ENCODE assay signal across 11 cellular contexts in genomic region chr5:156914371-156914737, GRCh38. TPM values are rescaled to one million over a fixed set of nuclear protein-coding genes. Genes with fewer than 3 reads are reported as not detected.
DNase-seq lines count a peak whose midpoint lies in the region; ATAC-seq and TF ChIP-seq lines count a peak whose summit lies in the region.
"Had no signal": no experiment of that assay in that cellular context is flagged by ENCODE, and none has a peak within 500 bp of the region (broad histone marks: within the 10 kb centered on the region; RNA-seq: fewer than 3 reads in every experiment).

No MANE protein-coding gene starts in this region.

- peak overlapping the region; percentile 94 for H3K27ac Mint-ChIP-seq in T-helper 2 cell treated with Interferon-gamma antibody and Interleukin-4, amounts not matched to agents 5 μg/mL and 100 μg/mL, for 36 hours
- H3K27ac Mint-ChIP-seq in GM23338: peak overlapping the region; percentile 98
- H3K27ac Mint-ChIP-seq in naive thymus-derived CD4-positive, alpha-beta T cell: peak overlapping the region; percentile 91 to 100 (median 97)

- H3K4me2 ChIP-seq in GM23338 (peak overlapping the region; percentile 4; the same call in 1 of the 2 replicates), KMS-11 (peak overlapping the region; percentile 82)

- H3K9me2 ChIP-seq in GM23338 (ENCODE audit: insufficient read depth): peaks cover 9% of the 10 kb centered on the region; the same call in 1 of the 2 replicates

- H3K27me3 ChIP-seq in GM23338 (ENCODE audit: insufficient read depth) (no peaks in the 10 kb centered on the region), KMS-11 (ENCODE audit: insufficient read depth, low read depth) (no peaks in the 10 kb centered on the region)
- no peaks in the 10 kb centered on the region for H3K27me3 ChIP-seq in naive thymus-derived CD4-positive, alpha-beta T cell (ENCODE audit: control insufficient read depth in 2 of 2, insufficient read depth in 2 of 2, low read length in 2 of 2)
- H3K27me3 ChIP-seq: Peyer's patch had no signal

- no peak for TF ChIP-seq CTCF in GM23338 (conservative IDR thresholded peaks at IDR 0.05; ENCODE audit: low read depth in 2 of 2)
- no peak for TF ChIP-seq CTCF in KMS-11 (conservative IDR thresholded peaks at IDR 0.05; ENCODE audit: low read depth, low read length)

- 0 out of 2 replicates have a peak overlapping the region, but pooled peaks have one; percentile 1 for H3K4me3 ChIP-seq in GM23338
- H3K4me3 ChIP-seq in KMS-11 (IDR thresholded peaks at IDR 0.05; ENCODE audit: insufficient read depth, low read depth, low read length): no peak overlapping the region
- H3K4me3 ChIP-seq in naive thymus-derived CD4-positive, alpha-beta T cell (ENCODE audit: low read length): peak overlapping the region; percentile 24
- H3K4me3 ChIP-seq: Peyer's patch had no signal

- no peak for DNase-seq in T-helper 2 cell treated with Interferon-gamma antibody and Interleukin-4, amounts not matched to agents 5 μg/mL and 100 μg/mL, for 36 hours (ENCODE audit: low spot score)
- DNase-seq in T-helper 2 cell: no peak
- no peak for DNase-seq in GM23338 (ENCODE audit: low spot score)
- DNase-seq in naive thymus-derived CD4-positive, alpha-beta T cell: no peak
- DNase-seq in SK-N-DZ (ENCODE audit: low spot score): no peak
- no peak for DNase-seq in cerebellar nuclear complex (lab: John Stamatoyannopoulos, UW)
- no peak for DNase-seq in HuH-7 (ENCODE audit: low spot score)
- DNase-seq: ACHN had no signal

- H3K27ac ChIP-seq in GM23338 (ENCODE audit: low read depth) (peak overlapping the region; percentile 97), KMS-11 (peak overlapping the region; percentile 87)
- H3K27ac ChIP-seq in naive thymus-derived CD4-positive, alpha-beta T cell (ENCODE audit: low read depth, low read length): peak overlapping the region; percentile 65

- H4K20me1 ChIP-seq in GM23338 (replicated peaks; ENCODE audit: insufficient read depth): no peaks in the 10 kb centered on the region
- H4K20me1 ChIP-seq in KMS-11 (ENCODE audit: insufficient read depth): no peaks in the 10 kb centered on the region

- H3K9ac ChIP-seq in KMS-11: peak overlapping the region; percentile 37; the same call in 1 of the 2 replicates

- peaks cover 14% of the 10 kb centered on the region; the same call in 1 of the 2 replicates for H3F3A ChIP-seq in GM23338 (replicated peaks; ENCODE audit: low read depth)

- peaks cover 0 to 7% (median 0%) of the 10 kb centered on the region in 3 experiments for H3K9me3 ChIP-seq in naive thymus-derived CD4-positive, alpha-beta T cell (ENCODE audit: control insufficient read depth in 2 of 3, low read length in 3 of 3)
- H3K9me3 ChIP-seq: Peyer's patch had no signal

- H3K79me2 ChIP-seq in GM23338 (replicated peaks; ENCODE audit: insufficient read depth) (no peaks in the 10 kb centered on the region), KMS-11 (ENCODE audit: insufficient read depth, low read depth) (no peaks in the 10 kb centered on the region)

- peak overlapping the region; percentile 73 for H3K4me3 Mint-ChIP-seq in T-helper 2 cell treated with Interferon-gamma antibody and Interleukin-4, amounts not matched to agents 5 μg/mL and 100 μg/mL, for 36 hours
- peak overlapping the region; percentile 27; the same call in 2 of the 3 replicates for H3K4me3 Mint-ChIP-seq in GM23338
- peak overlapping the region; percentile 71 to 93 (median 82) for H3K4me3 Mint-ChIP-seq in naive thymus-derived CD4-positive, alpha-beta T cell

- no peaks in the 10 kb centered on the region for H3K27me3 Mint-ChIP-seq in T-helper 2 cell treated with Interferon-gamma antibody and Interleukin-4, amounts not matched to agents 5 μg/mL and 100 μg/mL, for 36 hours (ENCODE audit: low read depth)
- peaks cover 10% of the 10 kb centered on the region for H3K27me3 Mint-ChIP-seq in GM23338 (ENCODE audit: insufficient read depth, low read depth, poor library complexity)
- H3K27me3 Mint-ChIP-seq in naive thymus-derived CD4-positive, alpha-beta T cell: no peaks in the 10 kb centered on the region

- peaks cover 29% of the 10 kb centered on the region for H3K36me3 Mint-ChIP-seq in T-helper 2 cell treated with Interferon-gamma antibody and Interleukin-4, amounts not matched to agents 5 μg/mL and 100 μg/mL, for 36 hours (ENCODE audit: low read depth)
- peaks cover 2% of the 10 kb centered on the region; the same call in 2 of the 3 replicates for H3K36me3 Mint-ChIP-seq in GM23338 (ENCODE audit: low read depth)
- H3K36me3 Mint-ChIP-seq in naive thymus-derived CD4-positive, alpha-beta T cell: peaks cover 0 to 82% (median 20%) of the 10 kb centered on the region in 5 donors

- H3K4me1 ChIP-seq in GM23338 (ENCODE audit: insufficient read depth) (peaks cover 39% of the 10 kb centered on the region), KMS-11 (ENCODE audit: low read depth, poor library complexity, severe bottlenecking) (peaks cover 60% of the 10 kb centered on the region)
- H3K4me1 ChIP-seq in naive thymus-derived CD4-positive, alpha-beta T cell (ENCODE audit: control insufficient read depth in 2 of 2, insufficient read depth in 2 of 2, low read length in 2 of 2): peaks cover 24 to 28% of the 10 kb centered on the region in 2 donors
- H3K4me1 ChIP-seq: Peyer's patch had no signal

- peak; percentile 57 for ATAC-seq in GM23338
- no peak for ATAC-seq in naive thymus-derived CD4-positive, alpha-beta T cell

- CTCF ChIA-PET in naive thymus-derived CD4-positive, alpha-beta T cell (lab: Charles Lee): interaction anchor here (0.6 to 1.6 kb wide), 6 partner anchors 10 to 132 kb away, joined by 3 to 9 read pairs (median 4); no protein-coding TSS in a partner anchor

- H2AFZ ChIP-seq in GM23338 (no peak overlapping the region), KMS-11 (ENCODE audit: low read depth) (peak overlapping the region; percentile 82)

- POLR2A ChIA-PET in naive thymus-derived CD4-positive, alpha-beta T cell (lab: Charles Lee): interaction anchor here (0.7 to 4.6 kb wide), 7 partner anchors 8 to 344 kb away, joined by 3 to 53 read pairs (median 4); partner anchors contain the start of genes HAVCR2 and MED7

- H3K36me3 ChIP-seq in GM23338 (ENCODE audit: insufficient read depth) (no peaks in the 10 kb centered on the region), KMS-11 (ENCODE audit: insufficient read depth) (no peaks in the 10 kb centered on the region)
- H3K36me3 ChIP-seq in naive thymus-derived CD4-positive, alpha-beta T cell (ENCODE audit: control insufficient read depth in 2 of 3, insufficient read depth in 3 of 3, low read length in 3 of 3): no peaks in the 10 kb centered on the region
- H3K36me3 ChIP-seq: Peyer's patch had no signal

- peaks cover 43% of the 10 kb centered on the region for H3K4me1 Mint-ChIP-seq in T-helper 2 cell treated with Interferon-gamma antibody and Interleukin-4, amounts not matched to agents 5 μg/mL and 100 μg/mL, for 36 hours (ENCODE audit: low read depth)
- peaks cover 50% of the 10 kb centered on the region for H3K4me1 Mint-ChIP-seq in GM23338
- H3K4me1 Mint-ChIP-seq in naive thymus-derived CD4-positive, alpha-beta T cell: peaks cover 35 to 81% (median 68%) of the 10 kb centered on the region in 7 donors

- peaks cover 25% of the 10 kb centered on the region for H3K9me3 Mint-ChIP-seq in T-helper 2 cell treated with Interferon-gamma antibody and Interleukin-4, amounts not matched to agents 5 μg/mL and 100 μg/mL, for 36 hours
- no peaks in the 10 kb centered on the region for H3K9me3 Mint-ChIP-seq in GM23338
- peaks cover 3 to 25% (median 10%) of the 10 kb centered on the region in 11 donors for H3K9me3 Mint-ChIP-seq in naive thymus-derived CD4-positive, alpha-beta T cell

- intact Hi-C loops in naive thymus-derived CD4-positive, alpha-beta T cell (cut with micrococcal nuclease): loop anchor here (1.0 to 10.0 kb wide), 4 partner anchors 8 to 390 kb away; no protein-coding TSS in a partner anchor

TF ChIP-seq in GM23338, 12 proteins besides CTCF, POLR2A, EP300 and RAD21 (continues in another document):
- peak; percentile 40; the same call in 1 of the 2 replicates for TF ChIP-seq CREB1 (CRISPR knock-in tag; IDR thresholded peaks at IDR 0.05; ENCODE audit: low read depth)

RNA-seq across cellular contexts. Expression of gene TIMD4, which starts 48.7 kb away (rescaled TPM):
- total RNA-seq in GM23338 (2014; rRNA removed; shearing (Covaris generic)): not detected in 2 replicates
- not detected in 2 replicates for polyA plus RNA-seq in GM23338 (2016; fragmentation: Nextera tagmentation; extraction: Ambion mirVana)
- 10 to 100 TPM in 3 of 5 experiments, 1 to 10 TPM in 2; 2.3 to 31.1 (median 12.2) TPM for total RNA-seq in naive thymus-derived CD4-positive, alpha-beta T cell
- polyA plus RNA-seq in naive thymus-derived CD4-positive, alpha-beta T cell: 1 to 10 TPM; 1.6 TPM
- polyA plus RNA-seq in SK-N-DZ (2014; cell fraction: cytosol; rRNA removed): not detected in 2 replicates
- not detected in 2 replicates for polyA plus RNA-seq in SK-N-DZ (2014; cell fraction: nucleus; rRNA removed)
- polyA plus RNA-seq: keratinocyte had no signal

Comparison
In these comparisons a context has a peak if more than half of its experiments do, and no peak if none do; other contexts are left out.
1. H3K4me3 Mint-ChIP-seq: peak in every context shown above with its lines; median percentile 82 in naive thymus-derived CD4-positive, alpha-beta T cell; 73 in T-helper 2 cell treated with Interferon-gamma antibody and Interleukin-4, amounts not matched to agents 5 μg/mL and 100 μg/mL, for 36 hours; 27 in GM23338.